ENCODE assay signal across 8 cellular contexts in the genomic region with DNA sequence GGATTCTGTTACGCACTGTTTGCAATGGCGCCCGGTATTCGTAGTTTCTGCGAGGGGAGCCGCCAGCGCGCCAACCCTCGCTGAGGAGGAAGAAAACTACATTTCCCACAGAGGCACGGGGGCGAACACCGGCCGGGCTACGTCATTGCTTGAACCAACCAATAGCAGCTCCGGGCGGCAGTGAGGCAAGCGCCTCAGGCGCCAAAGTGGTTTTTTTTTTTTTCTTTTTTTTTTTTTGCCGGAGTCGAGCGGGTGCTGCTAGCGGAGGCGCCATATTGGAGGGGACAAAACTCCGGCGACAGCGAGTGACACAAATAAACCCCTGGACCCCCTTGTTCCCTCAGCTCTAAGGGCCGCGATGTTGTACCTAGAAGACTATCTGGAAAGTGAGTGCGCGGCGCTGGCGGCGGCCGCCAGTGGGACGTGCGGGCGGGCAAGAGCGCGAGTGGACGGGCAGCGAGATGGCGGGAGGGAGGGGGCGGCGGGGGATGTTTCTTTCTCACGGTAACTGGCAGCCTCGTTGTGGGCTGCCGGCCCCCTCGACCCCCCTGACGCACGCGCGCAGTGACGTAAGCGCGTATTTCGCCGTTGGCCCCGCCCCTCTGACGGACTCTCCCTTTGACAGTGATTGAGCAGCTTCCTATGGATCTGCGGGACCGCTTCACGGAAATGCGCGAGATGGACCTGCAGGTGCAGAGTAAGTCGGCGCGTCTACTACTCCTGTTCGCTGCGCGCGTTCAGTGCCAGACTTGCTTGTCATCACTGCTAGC. TPM values are rescaled to one million over a fixed set of nuclear protein-coding genes. Genes with fewer than 3 reads are reported as not detected.
DNase-seq lines count a peak whose midpoint lies in the region; ATAC-seq and TF ChIP-seq lines count a peak whose summit lies in the region.

A gene with protein sequence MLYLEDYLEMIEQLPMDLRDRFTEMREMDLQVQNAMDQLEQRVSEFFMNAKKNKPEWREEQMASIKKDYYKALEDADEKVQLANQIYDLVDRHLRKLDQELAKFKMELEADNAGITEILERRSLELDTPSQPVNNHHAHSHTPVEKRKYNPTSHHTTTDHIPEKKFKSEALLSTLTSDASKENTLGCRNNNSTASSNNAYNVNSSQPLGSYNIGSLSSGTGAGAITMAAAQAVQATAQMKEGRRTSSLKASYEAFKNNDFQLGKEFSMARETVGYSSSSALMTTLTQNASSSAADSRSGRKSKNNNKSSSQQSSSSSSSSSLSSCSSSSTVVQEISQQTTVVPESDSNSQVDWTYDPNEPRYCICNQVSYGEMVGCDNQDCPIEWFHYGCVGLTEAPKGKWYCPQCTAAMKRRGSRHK (plus strand): TSS at position 239 of the 770 bp plus-strand sequence. CDS start 120 bp downstream, at position 359.

- H3K9ac ChIP-seq in KMS-11 (peak within 1 kb of the TSS; percentile 98), mucosa of stomach (ENCODE audit: low read length) (peak within 1 kb of the TSS; percentile 85)

- H3K4me3 ChIP-seq in KMS-11 (IDR thresholded peaks at IDR 0.05; ENCODE audit: insufficient read depth, low read depth, low read length) = no peak within 1 kb of the TSS
- peak within 1 kb of the TSS; percentile 55 to 80 (median 68) for H3K4me3 ChIP-seq in Peyer's patch
- H3K4me3 ChIP-seq in esophagus (ENCODE audit: low read depth in 1 of 2, low read length in 2 of 2) = peak within 1 kb of the TSS; percentile 64 to 66
- peak within 1 kb of the TSS; percentile 58 for H3K4me3 ChIP-seq in mucosa of stomach (ENCODE audit: low read length)

- DNase-seq in DMS53 treated with DMSO at 0.1 percent for 48 hours (lab: John Stamatoyannopoulos, UW; ENCODE audit: unreplicated experiment) = peak; percentile 99
- DNase-seq in Peyer's patch = peak; percentile 97 to 99 (median 99)
- DNase-seq in activated T-cell treated with anti-CD3 and anti-CD28 coated beads, Interleukin-2, amount 50 U/mL, for 48 hours = peak; percentile 98 to 99
- peak; percentile 97 to 99 for DNase-seq in stimulated activated CD8-positive, alpha-beta memory T cell treated with anti-CD3 and anti-CD28 coated beads, Interleukin-7, amount 100 ng/mL, for 1 hour (ENCODE audit: low read depth in 2 of 2)

- H2AFZ ChIP-seq in KMS-11 (ENCODE audit: low read depth) = peak within 1 kb of the TSS; percentile 85

- H4K20me1 ChIP-seq in KMS-11 (ENCODE audit: insufficient read depth) = no peaks in the 10 kb centered on the region; the same call in 1 of the 2 replicates

- WGBS in esophagus, 2 donors = 0% methylated on average over 71 of the region's 71 CpGs

- peak within 1 kb of the TSS; percentile 96 for H3K27ac ChIP-seq in KMS-11
- H3K27ac ChIP-seq in Peyer's patch = peak within 1 kb of the TSS; percentile 92 to 99 (median 96)
- H3K27ac ChIP-seq in esophagus (ENCODE audit: low read depth in 2 of 2, low read length in 1 of 2) = peak within 1 kb of the TSS; percentile 99 to 100

- H3K79me2 ChIP-seq in KMS-11 (ENCODE audit: insufficient read depth, low read depth) = peaks cover 31% of the 10 kb centered on the region; the same call in 1 of the 2 replicates

- H3K4me2 ChIP-seq in KMS-11 = peak within 1 kb of the TSS; percentile 85

- H3K4me1 ChIP-seq in KMS-11 (ENCODE audit: low read depth, poor library complexity, severe bottlenecking) = peaks cover 27% of the 10 kb centered on the region
- peaks cover 0 to 15% (median 0%) of the 10 kb centered on the region in 4 donors for H3K4me1 ChIP-seq in Peyer's patch
- H3K4me1 ChIP-seq in esophagus (ENCODE audit: control insufficient read depth in 2 of 2, insufficient read depth in 2 of 2, low read length in 1 of 2) = no peaks in the 10 kb centered on the region
- H3K4me1 ChIP-seq in mucosa of stomach (ENCODE audit: control insufficient read depth, insufficient read depth, low read length) = no peaks in the 10 kb centered on the region

- peaks cover 11% of the 10 kb centered on the region; the same call in 1 of the 2 replicates for H3K36me3 ChIP-seq in KMS-11 (ENCODE audit: insufficient read depth)
- peaks cover 0 to 25% (median 0%) of the 10 kb centered on the region in 3 donors for H3K36me3 ChIP-seq in Peyer's patch
- H3K36me3 ChIP-seq in esophagus (ENCODE audit: control insufficient read depth in 2 of 2, insufficient read depth in 2 of 2, low read length in 1 of 2) = no peaks in the 10 kb centered on the region
- peaks cover 5% of the 10 kb centered on the region for H3K36me3 ChIP-seq in mucosa of stomach (ENCODE audit: control insufficient read depth, insufficient read depth, low read length)

- no peaks in the 10 kb centered on the region for H3K27me3 ChIP-seq in KMS-11 (ENCODE audit: insufficient read depth, low read depth)
- H3K27me3 ChIP-seq in Peyer's patch = no peaks in the 10 kb centered on the region
- no peaks in the 10 kb centered on the region for H3K27me3 ChIP-seq in esophagus (ENCODE audit: control insufficient read depth in 1 of 2, insufficient read depth in 2 of 2, low read length in 2 of 2)
- no peaks in the 10 kb centered on the region for H3K27me3 ChIP-seq in mucosa of stomach (ENCODE audit: control insufficient read depth, insufficient read depth, low read length)

- peak; percentile 24 to 59 for TF ChIP-seq POLR2A in Peyer's patch (IDR thresholded peaks at IDR 0.05)

- TF ChIP-seq CTCF in KMS-11 (conservative IDR thresholded peaks at IDR 0.05; ENCODE audit: low read depth, low read length) (no peak), Peyer's patch (IDR thresholded peaks at IDR 0.05) (peak in 1 of 6 experiments; percentile 21)

- H3K9me3 ChIP-seq in Peyer's patch (no peaks in the 10 kb centered on the region), esophagus (ENCODE audit: control insufficient read depth in 2 of 2, insufficient read depth in 1 of 2, low read depth in 1 of 2, low read length in 1 of 2) (no peaks in the 10 kb centered on the region), mucosa of stomach (ENCODE audit: control insufficient read depth, low read length) (no peaks in the 10 kb centered on the region)

- peak; percentile 94 for ATAC-seq in GM21737 (IDR thresholded peaks at IDR 0.05; ENCODE audit: unreplicated experiment)

RNA-seq across cellular contexts. Expression of the gene that starts here (rescaled TPM):
- 10 to 100 TPM; 17.9 to 24.8 (median 22.7) TPM for total RNA-seq in Peyer's patch
- 1 to 10 TPM; 5.6 to 8.3 TPM for polyA plus RNA-seq in esophagus
